ENCODE assay signal across 15 cellular contexts in the genomic region with DNA sequence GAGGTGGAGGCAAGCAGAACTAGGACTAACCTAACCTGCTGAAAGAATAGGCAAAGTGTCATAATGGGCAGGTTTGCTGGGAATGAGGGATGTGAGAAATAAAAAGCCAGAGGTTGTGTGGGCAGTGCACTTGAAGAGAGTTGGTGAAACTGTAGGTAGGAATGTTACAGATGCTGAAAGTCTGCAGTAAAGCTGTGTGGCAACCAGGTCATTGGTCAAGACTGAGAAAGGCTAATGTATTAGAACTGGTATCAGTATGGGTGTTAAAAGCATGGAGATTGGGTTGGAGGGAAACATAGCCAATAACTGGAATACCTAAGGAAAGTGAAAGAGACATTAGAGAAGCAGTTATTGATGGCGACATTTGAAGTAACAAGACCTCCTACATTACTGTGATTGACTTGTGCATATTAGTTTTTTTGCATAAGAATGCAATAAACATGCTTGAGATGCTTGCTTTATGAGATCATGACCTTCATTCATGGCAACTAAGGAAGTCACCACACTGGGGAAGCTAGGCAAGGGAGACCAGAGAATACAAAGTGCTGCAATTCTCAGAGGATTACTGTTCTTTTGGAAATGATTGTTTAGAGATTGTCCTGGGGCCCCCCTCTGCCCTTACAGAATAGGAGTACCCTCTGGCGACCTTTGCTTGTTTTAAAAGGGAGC. TPM values are rescaled to one million over a fixed set of nuclear protein-coding genes. Genes with fewer than 3 reads are reported as not detected.
DNase-seq lines count a peak whose midpoint lies in the region; TF ChIP-seq lines count a peak whose summit lies in the region.
"Had no signal": no experiment of that assay in that cellular context is flagged by ENCODE, and none has a peak within 500 bp of the region (broad histone marks: within the 10 kb centered on the region; RNA-seq: fewer than 3 reads in every experiment).

No MANE protein-coding gene starts in this region.

- CTCF ChIA-PET in activated naive CD4-positive, alpha-beta T cell treated with anti-CD3 and anti-CD28 coated beads, Interleukin-2, amount 10 ng/mL, durations not matched to agents 7 days and 5 days (lab: Charles Lee), result no interaction called here

- H3K27me3 Mint-ChIP-seq in osteocyte (ENCODE audit: unreplicated experiment), result no peaks in the 10 kb centered on the region
- no peaks in the 10 kb centered on the region for H3K27me3 Mint-ChIP-seq in activated naive CD4-positive, alpha-beta T cell treated with anti-CD3 and anti-CD28 coated beads, Interleukin-2, amount 10 ng/mL, durations not matched to agents 7 days and 5 days
- H3K27me3 Mint-ChIP-seq: activated naive CD8-positive, alpha-beta T cell treated with anti-CD3 and anti-CD28 coated beads for 36 hours had no signal

- no peaks in the 10 kb centered on the region for H3K36me3 Mint-ChIP-seq in osteocyte (ENCODE audit: unreplicated experiment)
- H3K36me3 Mint-ChIP-seq in activated naive CD4-positive, alpha-beta T cell treated with anti-CD3 and anti-CD28 coated beads, Interleukin-2, amount 10 ng/mL, durations not matched to agents 7 days and 5 days, result no peaks in the 10 kb centered on the region
- H3K36me3 Mint-ChIP-seq: activated naive CD8-positive, alpha-beta T cell treated with anti-CD3 and anti-CD28 coated beads for 36 hours had no signal

- H3K4me1 Mint-ChIP-seq in osteocyte (ENCODE audit: unreplicated experiment), result peaks cover 50% of the 10 kb centered on the region
- no peaks in the 10 kb centered on the region for H3K4me1 Mint-ChIP-seq in activated naive CD4-positive, alpha-beta T cell treated with anti-CD3 and anti-CD28 coated beads, Interleukin-2, amount 10 ng/mL, durations not matched to agents 7 days and 5 days
- H3K4me1 Mint-ChIP-seq: activated naive CD8-positive, alpha-beta T cell treated with anti-CD3 and anti-CD28 coated beads for 36 hours had no signal

- H3K27ac ChIP-seq in SJSA1, result peak overlapping the region; percentile 96
- H3K27ac ChIP-seq: esophagus squamous epithelium, skin epidermis had no signal

- peak overlapping the region; percentile 7 for H3K4me3 Mint-ChIP-seq in osteocyte (ENCODE audit: unreplicated experiment)
- H3K4me3 Mint-ChIP-seq in activated naive CD4-positive, alpha-beta T cell treated with anti-CD3 and anti-CD28 coated beads, Interleukin-2, amount 10 ng/mL, durations not matched to agents 7 days and 5 days, result no peak overlapping the region
- H3K4me3 Mint-ChIP-seq: activated naive CD8-positive, alpha-beta T cell treated with anti-CD3 and anti-CD28 coated beads for 36 hours had no signal

- H3K4me3 ChIP-seq in SJSA1, result no peak overlapping the region
- H3K4me3 ChIP-seq: esophagus squamous epithelium, skin epidermis had no signal

- H3K27me3 ChIP-seq in SJSA1 (replicated peaks), result no peaks in the 10 kb centered on the region
- H3K27me3 ChIP-seq: esophagus squamous epithelium had no signal

- H3K9me3 ChIP-seq in SJSA1 (replicated peaks), result no peaks in the 10 kb centered on the region
- H3K9me3 ChIP-seq: esophagus squamous epithelium had no signal

- DNase-seq in GM04503 (ENCODE audit: low read depth), result peak; percentile 53
- peak; percentile 89 to 97 for DNase-seq in SJSA1 (ENCODE audit: low read depth in 1 of 2, low spot score in 2 of 2)
- DNase-seq in fibroblast of gingiva (ENCODE audit: low read depth), result peak; percentile 74
- no peak for DNase-seq in osteocyte (ENCODE audit: extremely low spot score, unreplicated experiment)
- no peak for DNase-seq in germinal center (ENCODE audit: low spot score)
- no peak for DNase-seq in stimulated activated CD4-positive, alpha-beta T cell treated with anti-CD3 and anti-CD28 coated beads, Interleukin-2, amount 100 ng/mL, for 48 hours
- DNase-seq in activated naive CD4-positive, alpha-beta T cell treated with anti-CD3 and anti-CD28 coated beads, Interleukin-2, amount 10 ng/mL, durations not matched to agents 7 days and 5 days, result no peak
- no peak for DNase-seq in GF-D8 (lab: John Stamatoyannopoulos, UW)
- DNase-seq: activated CD4-positive, alpha-beta T cell treated with anti-CD3 and anti-CD28 coated beads, Interleukin-2, amount 50 U/mL, for 4 hours; activated naive CD8-positive, alpha-beta T cell treated with anti-CD3 and anti-CD28 coated beads for 36 hours; DMS153; esophagus squamous epithelium; midbrain; NCI-H187 treated with DMSO at 0.1 percent for 48 hours had no signal

- TF ChIP-seq CTCF in osteocyte (IDR thresholded peaks at IDR 0.05), result no peak

- H3K9me3 Mint-ChIP-seq in osteocyte (ENCODE audit: unreplicated experiment), result peaks cover 5% of the 10 kb centered on the region
- H3K9me3 Mint-ChIP-seq in activated naive CD4-positive, alpha-beta T cell treated with anti-CD3 and anti-CD28 coated beads, Interleukin-2, amount 10 ng/mL, durations not matched to agents 7 days and 5 days, result no peaks in the 10 kb centered on the region
- H3K9me3 Mint-ChIP-seq: activated naive CD8-positive, alpha-beta T cell treated with anti-CD3 and anti-CD28 coated beads for 36 hours had no signal

- peaks cover 28% of the 10 kb centered on the region for H3K4me1 ChIP-seq in SJSA1 (replicated peaks)

- peaks cover 14% of the 10 kb centered on the region for H3K36me3 ChIP-seq in SJSA1
- H3K36me3 ChIP-seq: esophagus squamous epithelium had no signal

- H3K27ac Mint-ChIP-seq in osteocyte (ENCODE audit: unreplicated experiment), result peak overlapping the region; percentile 32
- H3K27ac Mint-ChIP-seq in activated naive CD4-positive, alpha-beta T cell treated with anti-CD3 and anti-CD28 coated beads, Interleukin-2, amount 10 ng/mL, durations not matched to agents 7 days and 5 days, result no peak overlapping the region
- H3K27ac Mint-ChIP-seq: activated naive CD8-positive, alpha-beta T cell treated with anti-CD3 and anti-CD28 coated beads for 36 hours had no signal

RNA-seq across cellular contexts. Expression of a gene that starts 11.8 kb away (rescaled TPM):
- 108 and 135 TPM in 2 replicates for total RNA-seq in SJSA1 (2014; rRNA removed; shearing (Covaris generic))
- 36.7 and 44.2 TPM in 2 replicates for total RNA-seq in osteocyte
- total RNA-seq: activated naive CD8-positive, alpha-beta T cell treated with anti-CD3 and anti-CD28 coated beads for 36 hours had no signal

Comparison
In these comparisons a context has a peak if more than half of its experiments do, and no peak if none do; other contexts are left out.
1. DNase-seq: peak in GM04503 (single experiment), SJSA1 (2 of 2) and fibroblast of gingiva (single experiment); none in osteocyte (single experiment), germinal center (single experiment), stimulated activated CD4-positive, alpha-beta T cell treated with anti-CD3 and anti-CD28 coated beads, Interleukin-2, amount 100 ng/mL, for 48 hours (0 of 2), activated naive CD4-positive, alpha-beta T cell treated with anti-CD3 and anti-CD28 coated beads, Interleukin-2, amount 10 ng/mL, durations not matched to agents 7 days and 5 days (single experiment) and GF-D8 (single experiment).